In the genomic region with DNA sequence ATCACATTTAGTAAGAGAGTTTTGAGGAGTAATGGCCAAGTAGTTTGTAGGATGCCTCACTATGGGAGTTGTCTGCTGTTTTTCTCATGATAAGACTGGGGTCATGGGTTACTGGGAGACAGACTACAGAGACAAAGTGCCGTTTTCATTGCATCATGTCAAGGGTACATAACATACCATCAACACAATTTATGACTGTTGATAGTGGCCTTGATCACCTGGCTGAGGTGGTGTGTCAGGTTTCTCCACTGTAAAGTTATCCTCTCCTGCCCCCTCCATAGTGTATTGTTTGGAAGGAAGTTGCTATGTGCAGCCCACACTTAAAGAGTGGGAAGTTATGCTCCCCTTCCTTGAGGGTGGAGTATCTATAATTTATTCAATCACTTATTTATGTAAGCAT, we compare ENCODE assay signal across 1 cellular context.
A peak's percentile ranks its signal among the peaks of the same experiment; 100 is the strongest.
TF ChIP-seq lines count a peak whose summit lies in the region.

No MANE protein-coding gene starts in this region.

TF ChIP-seq in K562, 482 proteins besides CTCF, POLR2A, EP300 and RAD21 (continued from another document and continues in another):
- no peak for TF ChIP-seq PHTF2 (CRISPR knock-in tag; IDR thresholded peaks at IDR 0.05)
- peak; percentile 43; the same call in 1 of the 2 replicates for TF ChIP-seq CXXC5 (CRISPR knock-in tag; IDR thresholded peaks at IDR 0.05)
- TF ChIP-seq ZNF561 (CRISPR knock-in tag; conservative IDR thresholded peaks at IDR 0.05), result no peak
- TF ChIP-seq ZNF239 (CRISPR knock-in tag; IDR thresholded peaks at IDR 0.05), result no peak
- TF ChIP-seq MAFK (IDR thresholded peaks at IDR 0.05; ENCODE audit: low read length), result no peak
- no peak for TF ChIP-seq GATAD2A (IDR thresholded peaks at IDR 0.05)
- TF ChIP-seq MCM2 (IDR thresholded peaks at IDR 0.05; ENCODE audit: low read depth), result no peak
- no peak for TF ChIP-seq ZFPM2 (CRISPR knock-in tag; IDR thresholded peaks at IDR 0.05)
- TF ChIP-seq HLTF (IDR thresholded peaks at IDR 0.05), result no peak
- TF ChIP-seq FOXP1 (CRISPR knock-in tag; IDR thresholded peaks at IDR 0.05), result no peak
- TF ChIP-seq HDAC8 (tag; IDR thresholded peaks at IDR 0.05), result no peak
- TF ChIP-seq ZNF449 (CRISPR knock-in tag; IDR thresholded peaks at IDR 0.05), result no peak
- TF ChIP-seq MAZ (CRISPR knock-in tag; conservative IDR thresholded peaks at IDR 0.05 in 1 of 2, IDR thresholded peaks at IDR 0.05 in 1 of 2), result no peak
- no peak for TF ChIP-seq ZNF174 (CRISPR knock-in tag; IDR thresholded peaks at IDR 0.05)
- no peak for TF ChIP-seq ZNF12 (CRISPR knock-in tag; IDR thresholded peaks at IDR 0.05)
- no peak for TF ChIP-seq FUS (optimal IDR thresholded peaks at IDR 0.05; ENCODE audit: low read depth, low read length)
- no peak for TF ChIP-seq YY1 (IDR thresholded peaks at IDR 0.05; ENCODE audit: borderline replicate concordance in 1 of 3, control insufficient read depth in 1 of 3, extremely low read depth in 1 of 3, insufficient read depth in 3 of 3, insufficient read length in 1 of 3, insufficient replicate concordance in 2 of 3, low read depth in 1 of 3, low read length in 2 of 3)
- peak in 1 of 2 experiments; percentile 51; a peak in 1 of 4 replicates for TF ChIP-seq ARNT (IDR thresholded peaks at IDR 0.05)
- TF ChIP-seq ZC3H11A (IDR thresholded peaks at IDR 0.05; ENCODE audit: low read depth, low read length), result no peak
- TF ChIP-seq ZNF436 (CRISPR knock-in tag; IDR thresholded peaks at IDR 0.05), result no peak
- no peak for TF ChIP-seq BCL6 (CRISPR knock-in tag; IDR thresholded peaks at IDR 0.05)
- no peak for TF ChIP-seq FOS (IDR thresholded peaks at IDR 0.05; ENCODE audit: extremely low read depth, insufficient read length)
- TF ChIP-seq ID3 (CRISPR knock-in tag; IDR thresholded peaks at IDR 0.05), result no peak
- TF ChIP-seq ID3 (tag; IDR thresholded peaks at IDR 0.05), result no peak
- TF ChIP-seq ZNF184 (CRISPR knock-in tag; IDR thresholded peaks at IDR 0.05), result no peak
- TF ChIP-seq, protein P1, sequence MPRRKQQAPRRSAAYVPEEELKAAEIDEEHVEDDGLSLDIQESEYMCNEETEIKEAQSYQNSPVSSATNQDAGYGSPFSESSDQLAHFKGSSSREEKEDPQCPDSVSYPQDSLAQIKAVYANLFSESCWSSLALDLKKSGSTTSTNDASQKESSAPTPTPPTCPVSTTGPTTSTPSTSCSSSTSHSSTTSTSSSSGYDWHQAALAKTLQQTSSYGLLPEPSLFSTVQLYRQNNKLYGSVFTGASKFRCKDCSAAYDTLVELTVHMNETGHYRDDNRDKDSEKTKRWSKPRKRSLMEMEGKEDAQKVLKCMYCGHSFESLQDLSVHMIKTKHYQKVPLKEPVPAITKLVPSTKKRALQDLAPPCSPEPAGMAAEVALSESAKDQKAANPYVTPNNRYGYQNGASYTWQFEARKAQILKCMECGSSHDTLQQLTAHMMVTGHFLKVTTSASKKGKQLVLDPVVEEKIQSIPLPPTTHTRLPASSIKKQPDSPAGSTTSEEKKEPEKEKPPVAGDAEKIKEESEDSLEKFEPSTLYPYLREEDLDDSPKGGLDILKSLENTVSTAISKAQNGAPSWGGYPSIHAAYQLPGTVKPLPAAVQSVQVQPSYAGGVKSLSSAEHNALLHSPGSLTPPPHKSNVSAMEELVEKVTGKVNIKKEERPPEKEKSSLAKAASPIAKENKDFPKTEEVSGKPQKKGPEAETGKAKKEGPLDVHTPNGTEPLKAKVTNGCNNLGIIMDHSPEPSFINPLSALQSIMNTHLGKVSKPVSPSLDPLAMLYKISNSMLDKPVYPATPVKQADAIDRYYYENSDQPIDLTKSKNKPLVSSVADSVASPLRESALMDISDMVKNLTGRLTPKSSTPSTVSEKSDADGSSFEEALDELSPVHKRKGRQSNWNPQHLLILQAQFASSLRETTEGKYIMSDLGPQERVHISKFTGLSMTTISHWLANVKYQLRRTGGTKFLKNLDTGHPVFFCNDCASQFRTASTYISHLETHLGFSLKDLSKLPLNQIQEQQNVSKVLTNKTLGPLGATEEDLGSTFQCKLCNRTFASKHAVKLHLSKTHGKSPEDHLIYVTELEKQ (CRISPR knock-in tag; IDR thresholded peaks at IDR 0.05), result no peak
- no peak for TF ChIP-seq CLOCK (CRISPR knock-in tag; IDR thresholded peaks at IDR 0.05; ENCODE audit: borderline replicate concordance)
- no peak for TF ChIP-seq STAT5B (CRISPR knock-in tag; IDR thresholded peaks at IDR 0.05)
- no peak for TF ChIP-seq SRSF1 (IDR thresholded peaks at IDR 0.05; ENCODE audit: low read depth, low read length)
- no peak for TF ChIP-seq GTF2B (IDR thresholded peaks at IDR 0.05; ENCODE audit: extremely low read depth, insufficient read length)
- TF ChIP-seq NFIC (IDR thresholded peaks at IDR 0.05), result peak; percentile 26; the same call in 1 of the 2 replicates
- TF ChIP-seq DPF2 (IDR thresholded peaks at IDR 0.05), result peak; percentile 87
- TF ChIP-seq, protein P2, sequence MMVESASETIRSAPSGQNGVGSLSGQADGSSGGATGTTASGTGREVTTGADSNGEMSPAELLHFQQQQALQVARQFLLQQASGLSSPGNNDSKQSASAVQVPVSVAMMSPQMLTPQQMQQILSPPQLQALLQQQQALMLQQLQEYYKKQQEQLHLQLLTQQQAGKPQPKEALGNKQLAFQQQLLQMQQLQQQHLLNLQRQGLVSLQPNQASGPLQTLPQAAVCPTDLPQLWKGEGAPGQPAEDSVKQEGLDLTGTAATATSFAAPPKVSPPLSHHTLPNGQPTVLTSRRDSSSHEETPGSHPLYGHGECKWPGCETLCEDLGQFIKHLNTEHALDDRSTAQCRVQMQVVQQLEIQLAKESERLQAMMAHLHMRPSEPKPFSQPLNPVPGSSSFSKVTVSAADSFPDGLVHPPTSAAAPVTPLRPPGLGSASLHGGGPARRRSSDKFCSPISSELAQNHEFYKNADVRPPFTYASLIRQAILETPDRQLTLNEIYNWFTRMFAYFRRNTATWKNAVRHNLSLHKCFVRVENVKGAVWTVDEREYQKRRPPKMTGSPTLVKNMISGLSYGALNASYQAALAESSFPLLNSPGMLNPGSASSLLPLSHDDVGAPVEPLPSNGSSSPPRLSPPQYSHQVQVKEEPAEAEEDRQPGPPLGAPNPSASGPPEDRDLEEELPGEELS (CRISPR knock-in tag; IDR thresholded peaks at IDR 0.05; ENCODE audit: borderline replicate concordance), result no peak
- no peak for TF ChIP-seq ZNF780A (CRISPR knock-in tag; IDR thresholded peaks at IDR 0.05)
- TF ChIP-seq SRSF9 (IDR thresholded peaks at IDR 0.05; ENCODE audit: borderline replicate concordance, low read depth, low read length), result no peak
- no peak for TF ChIP-seq IRF1 (CRISPR knock-in tag; IDR thresholded peaks at IDR 0.05; ENCODE audit: borderline replicate concordance)
- TF ChIP-seq, protein P3, sequence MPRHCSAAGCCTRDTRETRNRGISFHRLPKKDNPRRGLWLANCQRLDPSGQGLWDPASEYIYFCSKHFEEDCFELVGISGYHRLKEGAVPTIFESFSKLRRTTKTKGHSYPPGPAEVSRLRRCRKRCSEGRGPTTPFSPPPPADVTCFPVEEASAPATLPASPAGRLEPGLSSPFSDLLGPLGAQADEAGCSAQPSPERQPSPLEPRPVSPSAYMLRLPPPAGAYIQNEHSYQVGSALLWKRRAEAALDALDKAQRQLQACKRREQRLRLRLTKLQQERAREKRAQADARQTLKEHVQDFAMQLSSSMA (CRISPR knock-in tag; IDR thresholded peaks at IDR 0.05), result no peak
- no peak for TF ChIP-seq SAFB2 (IDR thresholded peaks at IDR 0.05; ENCODE audit: borderline replicate concordance, low read depth, low read length, severe bottlenecking)
- no peak for TF ChIP-seq EGR1 (conservative IDR thresholded peaks at IDR 0.05)
- TF ChIP-seq SREBF1 (IDR thresholded peaks at IDR 0.05; ENCODE audit: borderline replicate concordance, low read depth, low read length), result no peak
- no peak for TF ChIP-seq PTTG1 (tag; IDR thresholded peaks at IDR 0.05; ENCODE audit: low read depth)
- peak; percentile 52; the same call in 1 of the 2 replicates for TF ChIP-seq JUN (IDR thresholded peaks at IDR 0.05; ENCODE audit: borderline replicate concordance, low read depth, low read length)
- TF ChIP-seq JUN (CRISPR knock-in tag; IDR thresholded peaks at IDR 0.05; ENCODE audit: borderline replicate concordance), result no peak
- no peak for TF ChIP-seq SIRT6 (IDR thresholded peaks at IDR 0.05; ENCODE audit: low read depth, low read length)
- TF ChIP-seq THRAP3 (IDR thresholded peaks at IDR 0.05; ENCODE audit: borderline replicate concordance), result no peak
- TF ChIP-seq ZNF695 (CRISPR knock-in tag; IDR thresholded peaks at IDR 0.05), result no peak
- TF ChIP-seq PHF20 (IDR thresholded peaks at IDR 0.05; ENCODE audit: partially characterized antibody), result no peak
- no peak for TF ChIP-seq HEY1 (CRISPR knock-in tag; IDR thresholded peaks at IDR 0.05; ENCODE audit: borderline replicate concordance)
- TF ChIP-seq PTBP1 (IDR thresholded peaks at IDR 0.05; ENCODE audit: low read depth, low read length), result no peak
- TF ChIP-seq DNMT1 (IDR thresholded peaks at IDR 0.05), result no peak
- TF ChIP-seq FOXA1 (IDR thresholded peaks at IDR 0.05; ENCODE audit: borderline replicate concordance), result no peak
- TF ChIP-seq ETS2 (tag; IDR thresholded peaks at IDR 0.05; ENCODE audit: borderline replicate concordance, poor library complexity, severe bottlenecking), result no peak
- no peak for TF ChIP-seq SP2 (IDR thresholded peaks at IDR 0.05; ENCODE audit: extremely low read depth, low read depth, low read length, poor library complexity, severe bottlenecking)
- TF ChIP-seq CGGBP1 (CRISPR knock-in tag; IDR thresholded peaks at IDR 0.05), result no peak
- TF ChIP-seq NRF1 (conservative IDR thresholded peaks at IDR 0.05 in 1 of 2, IDR thresholded peaks at IDR 0.05 in 1 of 2), result no peak
- TF ChIP-seq ZKSCAN3 (CRISPR knock-in tag; IDR thresholded peaks at IDR 0.05), result no peak
- TF ChIP-seq HNRNPL (IDR thresholded peaks at IDR 0.05; ENCODE audit: low read depth, low read length), result no peak
- no peak for TF ChIP-seq CHD1 (IDR thresholded peaks at IDR 0.05; ENCODE audit: low read length)
- TF ChIP-seq ZNF311 (CRISPR knock-in tag; IDR thresholded peaks at IDR 0.05), result no peak
- peak; percentile 20; the same call in 1 of the 2 replicates for TF ChIP-seq POLR2AphosphoS5 (IDR thresholded peaks at IDR 0.05; ENCODE audit: control insufficient read depth, insufficient read depth, low read depth, low read length)
- no peak for TF ChIP-seq PHB2 (IDR thresholded peaks at IDR 0.05; ENCODE audit: low read depth)
- no peak for TF ChIP-seq FOXA3 (CRISPR knock-in tag; conservative IDR thresholded peaks at IDR 0.05 in 1 of 2, IDR thresholded peaks at IDR 0.05 in 1 of 2)
- no peak for TF ChIP-seq SIN3A (IDR thresholded peaks at IDR 0.05; ENCODE audit: borderline replicate concordance in 2 of 2, control insufficient read depth in 1 of 2, low read depth in 2 of 2, low read length in 2 of 2)
- no peak for TF ChIP-seq KAT8 (IDR thresholded peaks at IDR 0.05; ENCODE audit: low read depth)
